10 cellular contexts compared by ENCODE assay signal in the genomic region with DNA sequence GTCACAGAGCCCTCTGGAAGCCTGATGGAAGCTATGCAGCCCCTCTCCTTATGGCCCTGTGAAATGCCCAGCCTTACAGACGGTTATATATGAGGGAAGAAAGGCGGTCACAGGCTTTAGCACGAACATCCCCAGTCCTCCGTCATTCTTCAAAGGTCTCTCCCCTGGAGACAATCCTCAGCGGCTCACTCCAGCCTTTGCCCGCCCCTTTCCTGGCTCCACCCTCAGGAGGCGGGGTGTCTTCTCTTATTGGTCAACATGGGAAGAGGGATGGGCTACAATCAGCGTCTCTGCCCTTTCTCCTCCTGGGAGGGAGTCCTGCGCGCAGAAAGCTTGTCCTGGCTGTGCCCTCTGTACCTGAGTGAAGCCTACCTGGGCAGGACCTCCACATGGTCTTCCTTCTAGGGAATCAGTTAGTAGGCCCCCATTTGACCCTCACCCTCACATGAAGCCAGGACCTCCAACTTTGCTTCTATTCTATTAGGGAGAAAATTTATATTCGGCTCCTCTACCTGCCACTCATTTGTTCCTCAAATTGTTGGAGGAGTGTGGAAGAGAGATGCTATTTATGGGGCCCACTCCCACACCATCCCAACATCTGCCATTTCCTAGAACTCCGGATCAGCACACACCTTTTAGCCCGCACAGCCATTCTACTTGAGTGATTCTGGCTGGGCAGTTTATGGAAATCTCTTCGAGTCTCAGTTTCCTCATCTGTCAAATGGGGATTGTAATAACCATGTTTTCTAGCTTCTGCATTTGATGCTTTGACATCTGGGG.
A peak's percentile ranks its signal among the peaks of the same experiment; 100 is the strongest.
DNase-seq lines count a peak whose midpoint lies in the region; ATAC-seq and TF ChIP-seq lines count a peak whose summit lies in the region.
"Had no signal": no experiment of that assay in that cellular context is flagged by ENCODE, and none has a peak within 500 bp of the region (broad histone marks: within the 10 kb centered on the region; RNA-seq: fewer than 3 reads in every experiment).

No MANE protein-coding gene starts in this region.

- H3K36me3 ChIP-seq in cardiac muscle cell (no peaks in the 10 kb centered on the region), left ventricle myocardium inferior (no peaks in the 10 kb centered on the region)

- intact Hi-C loops in left ventricle myocardium inferior (cut with micrococcal nuclease): no loop called here

- ATAC-seq in stimulated activated effector memory CD8-positive, alpha-beta T cell treated with anti-CD3 and anti-CD28 coated beads, Interleukin-12 subunit alpha, Interleukin-12 subunit beta, amount 100 ng/mL, for 72 hours: peak; percentile 41
- ATAC-seq in GM19452 (IDR thresholded peaks at IDR 0.05; ENCODE audit: unreplicated experiment): no peak
- ATAC-seq: Right ventricle myocardium inferior had no signal

- H3K36me3 Mint-ChIP-seq in stimulated activated effector memory CD8-positive, alpha-beta T cell treated with anti-CD3 and anti-CD28 coated beads, Interleukin-12 subunit alpha, Interleukin-12 subunit beta, amount 100 ng/mL, for 72 hours: no peaks in the 10 kb centered on the region
- H3K36me3 Mint-ChIP-seq: CD4-positive, alpha-beta memory T cell had no signal

- H3K4me3 ChIP-seq in cardiac muscle cell: no peak overlapping the region
- no peak overlapping the region for H3K4me3 ChIP-seq in left ventricle myocardium inferior
- H3K4me3 ChIP-seq in epithelial cell of esophagus (ENCODE audit: low read length): no peak overlapping the region

- H3K9me3 Mint-ChIP-seq in stimulated activated effector memory CD8-positive, alpha-beta T cell treated with anti-CD3 and anti-CD28 coated beads, Interleukin-12 subunit alpha, Interleukin-12 subunit beta, amount 100 ng/mL, for 72 hours: no peaks in the 10 kb centered on the region
- H3K9me3 Mint-ChIP-seq: CD4-positive, alpha-beta memory T cell had no signal

- no peak overlapping the region for H3K4me3 Mint-ChIP-seq in stimulated activated effector memory CD8-positive, alpha-beta T cell treated with anti-CD3 and anti-CD28 coated beads, Interleukin-12 subunit alpha, Interleukin-12 subunit beta, amount 100 ng/mL, for 72 hours
- H3K4me3 Mint-ChIP-seq: CD4-positive, alpha-beta memory T cell had no signal

- no peaks in the 10 kb centered on the region for H3K9me3 ChIP-seq in cardiac muscle cell (ENCODE audit: low read depth)
- H3K9me3 ChIP-seq in left ventricle myocardium inferior (replicated peaks): no peaks in the 10 kb centered on the region

- TF ChIP-seq CTCF in cardiac muscle cell (IDR thresholded peaks at IDR 0.05; ENCODE audit: low read depth, low read length) (no peak), left ventricle myocardium inferior (IDR thresholded peaks at IDR 0.05; ENCODE audit: borderline replicate concordance) (no peak), epithelial cell of esophagus (IDR thresholded peaks at IDR 0.05; ENCODE audit: insufficient read depth, low read depth, low read length, missing control alignments) (no peak)

- DNase-seq in cardiac muscle cell (ENCODE audit: low read depth in 1 of 2, low spot score in 1 of 2): peak; percentile 6 to 74
- DNase-seq in left ventricle myocardium inferior: no peak
- peak; percentile 79 for DNase-seq in NCI-H82 treated with DMSO at 0.1 percent for 48 hours (lab: John Stamatoyannopoulos, UW; ENCODE audit: unreplicated experiment)
- DNase-seq in epithelial cell of esophagus (ENCODE audit: low read depth): peak; percentile 7
- no peak for DNase-seq in stimulated activated effector memory CD8-positive, alpha-beta T cell treated with anti-CD3 and anti-CD28 coated beads, Interleukin-12 subunit alpha, Interleukin-12 subunit beta, amount 100 ng/mL, for 72 hours (ENCODE audit: low spot score in 2 of 2)
- DNase-seq in OCI-M1 (lab: John Stamatoyannopoulos, UW): no peak
- no peak for DNase-seq in NCI-H1694 (lab: John Stamatoyannopoulos, UW)
- DNase-seq: CD4-positive, alpha-beta memory T cell had no signal

- H3K4me1 Mint-ChIP-seq in stimulated activated effector memory CD8-positive, alpha-beta T cell treated with anti-CD3 and anti-CD28 coated beads, Interleukin-12 subunit alpha, Interleukin-12 subunit beta, amount 100 ng/mL, for 72 hours: peaks cover 25% of the 10 kb centered on the region

- H3K4me1 ChIP-seq in cardiac muscle cell (ENCODE audit: low read depth) (no peaks in the 10 kb centered on the region), left ventricle myocardium inferior (peaks cover 4% of the 10 kb centered on the region)

- H3K27me3 ChIP-seq in cardiac muscle cell: peaks cover 66% of the 10 kb centered on the region
- peaks cover 98% of the 10 kb centered on the region for H3K27me3 ChIP-seq in left ventricle myocardium inferior (ENCODE audit: low read depth)

- H3K27ac ChIP-seq in cardiac muscle cell (no peak overlapping the region), left ventricle myocardium inferior (replicated peaks) (no peak overlapping the region)

- H3K27ac Mint-ChIP-seq in stimulated activated effector memory CD8-positive, alpha-beta T cell treated with anti-CD3 and anti-CD28 coated beads, Interleukin-12 subunit alpha, Interleukin-12 subunit beta, amount 100 ng/mL, for 72 hours: no peak overlapping the region
- H3K27ac Mint-ChIP-seq: CD4-positive, alpha-beta memory T cell had no signal

Comparison
In these comparisons a context has a peak if more than half of its experiments do, and no peak if none do; other contexts are left out.
1. DNase-seq: peak in cardiac muscle cell (2 of 2), NCI-H82 treated with DMSO at 0.1 percent for 48 hours (single experiment) and epithelial cell of esophagus (single experiment); none in left ventricle myocardium inferior (single experiment), stimulated activated effector memory CD8-positive, alpha-beta T cell treated with anti-CD3 and anti-CD28 coated beads, Interleukin-12 subunit alpha, Interleukin-12 subunit beta, amount 100 ng/mL, for 72 hours (0 of 2), OCI-M1 (single experiment) and NCI-H1694 (single experiment).